ENCODE assay signal across 18 cellular contexts in the genomic region with DNA sequence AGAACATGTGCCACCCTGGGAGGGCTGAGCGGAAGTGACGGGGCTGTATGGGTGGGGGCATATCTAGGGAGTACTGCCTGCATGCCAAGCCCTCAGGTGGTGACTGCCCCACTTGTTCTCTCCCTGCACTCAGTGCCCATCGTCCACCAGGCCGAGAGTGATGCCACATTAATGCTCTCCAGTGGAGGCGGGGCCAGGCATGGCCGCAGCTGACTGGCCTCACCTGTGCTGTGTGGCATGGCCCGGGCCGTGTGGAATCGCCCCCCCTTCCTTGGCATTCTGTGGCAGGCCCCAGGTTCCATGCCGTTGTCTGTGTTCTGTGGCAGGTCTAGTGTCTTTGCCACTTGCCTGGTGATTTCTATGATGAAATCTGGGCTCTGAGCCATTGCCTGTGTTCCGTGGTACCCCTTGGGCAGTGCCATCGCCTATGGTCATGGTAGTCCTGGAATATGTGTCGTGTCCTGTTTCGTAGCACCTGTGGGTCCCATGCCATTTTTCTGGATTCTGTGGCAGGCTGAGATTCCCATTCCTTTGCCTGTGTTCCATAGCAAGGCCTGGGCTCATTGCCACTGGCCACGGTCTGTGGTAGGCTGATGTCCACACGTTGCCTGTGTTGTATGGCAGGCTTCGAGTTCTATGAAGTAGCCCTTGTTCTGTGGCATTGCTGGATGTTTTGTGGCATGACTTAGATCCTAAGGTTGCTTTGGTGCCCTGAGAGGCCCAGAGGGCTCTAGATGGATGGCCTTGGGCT. TPM values are rescaled to one million over a fixed set of nuclear protein-coding genes. Genes with fewer than 3 reads are reported as not detected.
DNase-seq lines count a peak whose midpoint lies in the region; ATAC-seq, FAIRE-seq and TF ChIP-seq lines count a peak whose summit lies in the region.
"Had no signal": no experiment of that assay in that cellular context is flagged by ENCODE, and none has a peak within 500 bp of the region (broad histone marks: within the 10 kb centered on the region; RNA-seq: fewer than 3 reads in every experiment).

No MANE protein-coding gene starts in this region.

- DNase-seq in heart left ventricle (peak in 3 of 5 donors; percentile 10 to 61 (median 34)), left cardiac atrium (no peak), right cardiac atrium (peak in 2 of 3 donors; percentile 3 to 42), pons (ENCODE audit: low spot score) (peak; percentile 46), RCC 7860 (ENCODE audit: low spot score) (no peak)
- no peak for DNase-seq in activated CD8-positive, alpha-beta memory T cell treated with anti-CD3 and anti-CD28 coated beads, Interleukin-2, amount 50 U/mL, for 48 hours
- DNase-seq: Caco-2, MV-4-11, NCI-H1436, NCI-H2029 treated with DMSO at 0.1 percent for 48 hours, NCI-H510A treated with DMSO at 0.1 percent for 48 hours, Peyer's patch had no signal

- H3K9me3 ChIP-seq in heart left ventricle (no peaks in the 10 kb centered on the region), right cardiac atrium (ENCODE audit: control insufficient read depth, low read length) (no peaks in the 10 kb centered on the region)
- H3K9me3 ChIP-seq: A549, Caco-2, HAP-1, Peyer's patch had no signal

- H3K4me1 ChIP-seq in heart left ventricle, result peaks cover 0 to 54% (median 21%) of the 10 kb centered on the region in 12 donors
- H3K4me1 ChIP-seq in right cardiac atrium (ENCODE audit: control insufficient read depth, insufficient read depth, low read length), result no peaks in the 10 kb centered on the region
- H3K4me1 ChIP-seq: A549, Caco-2, HAP-1, Peyer's patch had no signal

- no peak for TF ChIP-seq POLR2A in heart left ventricle (IDR thresholded peaks at IDR 0.05)

- no peak for TF ChIP-seq CTCF in heart left ventricle (IDR thresholded peaks at IDR 0.05)

- no peaks in the 10 kb centered on the region for H3K27me3 ChIP-seq in heart left ventricle
- no peaks in the 10 kb centered on the region for H3K27me3 ChIP-seq in right cardiac atrium (ENCODE audit: control insufficient read depth, insufficient read depth)
- H3K27me3 ChIP-seq: Peyer's patch had no signal

- WGBS in heart left ventricle, 4 donors, result 68 to 75% (median 74%) methylated on average over 7 to 17 of the region's 17 CpGs
- 84% methylated on average over 17 of the region's 17 CpGs for WGBS in right cardiac atrium

- H3K27ac ChIP-seq in heart left ventricle (peak overlapping the region in 10 of 12 donors; percentile 10 to 98 (median 56)), right cardiac atrium (ENCODE audit: low read length) (no peak overlapping the region)
- H3K27ac ChIP-seq: A549, C4-2B, Peyer's patch had no signal

- ATAC-seq in heart left ventricle, result peak in 1 of 4 donors; percentile 0
- ATAC-seq in left cardiac atrium, result no peak
- no peak for ATAC-seq in right cardiac atrium
- no peak for ATAC-seq in HG03045 (IDR thresholded peaks at IDR 0.05; ENCODE audit: unreplicated experiment)
- no peak for ATAC-seq in GM18519 (IDR thresholded peaks at IDR 0.05; ENCODE audit: low FRiP score, unreplicated experiment)
- ATAC-seq: A549 had no signal

- no peak for FAIRE-seq in RCC 7860 (lab: Jason Lieb, UNC)
- FAIRE-seq: A549 had no signal

- intact Hi-C loops in heart left ventricle (cut with DNase I) (no loop called here), left cardiac atrium (cut with DNase I) (no loop called here), right cardiac atrium (cut with DNase I) (no loop called here)

- H3K4me3 ChIP-seq in heart left ventricle (no peak overlapping the region), right cardiac atrium (ENCODE audit: low read length) (no peak overlapping the region)
- H3K4me3 ChIP-seq: A549, HAP-1, Peyer's patch had no signal

- H3K36me3 ChIP-seq in heart left ventricle, result peaks cover 0 to 97% (median 92%) of the 10 kb centered on the region in 9 donors

RNA-seq across cellular contexts. Expression of a gene that starts 8.9 kb away (rescaled TPM):
- 1,000 to 10,000 TPM in 6 of 9 donors, 100 to 1,000 TPM in 3; 721 to 3,687 (median 1,170) TPM for total RNA-seq in heart left ventricle
- 1,000 to 10,000 TPM in 1 of 2 donors, 100 to 1,000 TPM in 1; 399 to 1,654 TPM for polyA plus RNA-seq in heart left ventricle
- total RNA-seq in left cardiac atrium, result 100 to 1,000 TPM; 226 to 257 TPM
- 100 to 1,000 TPM; 244 to 358 (median 285) TPM for total RNA-seq in right cardiac atrium
- 216 TPM for polyA plus RNA-seq in right cardiac atrium
- polyA plus RNA-seq: IgD-negative memory B cell had no signal

RNA-seq across cellular contexts. Expression of a gene that starts 23.5 kb away (rescaled TPM):
- 100 to 1,000 TPM in 7 of 9 donors, 10 to 100 TPM in 2; 91.6 to 165 (median 121) TPM for total RNA-seq in heart left ventricle
- 100 to 1,000 TPM; 137 to 198 TPM for polyA plus RNA-seq in heart left ventricle
- 100 to 1,000 TPM; 117 to 119 TPM for total RNA-seq in left cardiac atrium
- total RNA-seq in right cardiac atrium, result 100 to 1,000 TPM; 127 to 139 (median 134) TPM
- 224 TPM for polyA plus RNA-seq in right cardiac atrium

RNA-seq across cellular contexts. Expression of a gene that starts 47.4 kb away (rescaled TPM):
- total RNA-seq in heart left ventricle, result 10 to 100 TPM in 6 of 9 donors, 1 to 10 TPM in 3; 6.4 to 22.8 (median 10.4) TPM
- polyA plus RNA-seq in heart left ventricle, result 10 to 100 TPM in 1 of 2 donors, 1 to 10 TPM in 1; 9.0 to 13.9 TPM
- total RNA-seq in left cardiac atrium, result 1 to 10 TPM; 2.9 to 7.2 TPM
- total RNA-seq in right cardiac atrium, result 1 to 10 TPM; 2.5 to 6.9 (median 5.4) TPM
- 5.7 TPM for polyA plus RNA-seq in right cardiac atrium

Comparison
In these comparisons a context has a peak if more than half of its experiments do, and no peak if none do; other contexts are left out.
1. DNase-seq: peak in heart left ventricle (3 of 5), right cardiac atrium (2 of 3) and pons (single experiment); none in left cardiac atrium (single experiment), activated CD8-positive, alpha-beta memory T cell treated with anti-CD3 and anti-CD28 coated beads, Interleukin-2, amount 50 U/mL, for 48 hours (single experiment) and RCC 7860 (single experiment).